In the genomic region with DNA sequence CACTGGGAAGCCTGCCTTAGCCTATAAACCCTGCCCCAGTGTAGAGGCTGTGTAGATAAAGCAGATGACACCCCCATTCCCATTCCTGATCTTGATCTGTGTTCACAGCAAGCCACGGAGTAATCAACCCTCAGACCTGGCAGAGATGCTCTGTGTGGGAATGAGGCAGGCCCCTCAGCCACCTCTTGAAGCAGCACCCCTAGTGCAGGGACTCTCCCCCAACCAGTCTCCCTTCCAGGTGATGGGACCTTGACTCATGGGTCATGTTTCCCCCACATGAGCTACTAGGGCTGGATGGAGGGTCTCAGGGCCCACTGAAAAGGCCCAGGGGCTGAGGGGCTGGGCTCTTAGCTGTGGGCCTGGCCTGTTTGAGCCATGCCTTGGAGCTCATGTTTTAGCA, we compare ENCODE assay signal across 19 cellular contexts. TPM values are rescaled to one million over a fixed set of nuclear protein-coding genes. Genes with fewer than 3 reads are reported as not detected.
DNase-seq lines count a peak whose midpoint lies in the region; ATAC-seq and TF ChIP-seq lines count a peak whose summit lies in the region.
"Had no signal": no experiment of that assay in that cellular context is flagged by ENCODE, and none has a peak within 500 bp of the region (broad histone marks: within the 10 kb centered on the region; RNA-seq: fewer than 3 reads in every experiment).

No MANE protein-coding gene starts in this region.

- H3K27ac Mint-ChIP-seq in activated CD4-positive, alpha-beta T cell treated with anti-CD3 and anti-CD28 coated beads for 36 hours: peak overlapping the region; percentile 48
- H3K27ac Mint-ChIP-seq in chondrocyte (ENCODE audit: unreplicated experiment): no peak overlapping the region
- H3K27ac Mint-ChIP-seq: IgD-negative memory B cell had no signal

- no peak for ATAC-seq in activated CD4-positive, alpha-beta T cell treated with anti-CD3 and anti-CD28 coated beads for 36 hours
- no peak for ATAC-seq in aorta (ENCODE audit: low FRiP score)
- ATAC-seq in HG02623 (IDR thresholded peaks at IDR 0.05; ENCODE audit: unreplicated experiment): no peak
- ATAC-seq: GM12878 had no signal

- H3K27me3 ChIP-seq in left ventricle myocardium inferior (ENCODE audit: low read depth) (no peaks in the 10 kb centered on the region), aorta (ENCODE audit: control insufficient read depth in 1 of 2, insufficient read depth in 2 of 2, low read length in 1 of 2) (no peaks in the 10 kb centered on the region)
- H3K27me3 ChIP-seq: Peyer's patch had no signal

- H3K4me1 Mint-ChIP-seq in activated CD4-positive, alpha-beta T cell treated with anti-CD3 and anti-CD28 coated beads for 36 hours: peaks cover 25% of the 10 kb centered on the region
- peaks cover 11% of the 10 kb centered on the region for H3K4me1 Mint-ChIP-seq in chondrocyte (ENCODE audit: low read depth)
- H3K4me1 Mint-ChIP-seq: IgD-negative memory B cell had no signal

- peaks cover 33% of the 10 kb centered on the region for H3K4me1 ChIP-seq in left ventricle myocardium inferior
- H3K4me1 ChIP-seq in aorta (ENCODE audit: control insufficient read depth in 1 of 2, insufficient read depth in 2 of 2, low read length in 2 of 2): no peaks in the 10 kb centered on the region
- H3K4me1 ChIP-seq: HAP-1, Peyer's patch had no signal

- H3K4me3 ChIP-seq in left ventricle myocardium inferior (no peak overlapping the region), aorta (ENCODE audit: low read length in 2 of 2) (no peak overlapping the region)
- H3K4me3 ChIP-seq: GM12878, GM23248, HAP-1, Peyer's patch had no signal

- no peaks in the 10 kb centered on the region for H3K27me3 Mint-ChIP-seq in activated CD4-positive, alpha-beta T cell treated with anti-CD3 and anti-CD28 coated beads for 36 hours
- no peaks in the 10 kb centered on the region for H3K27me3 Mint-ChIP-seq in chondrocyte (ENCODE audit: low read depth)

- no peak overlapping the region for H3K27ac ChIP-seq in left ventricle myocardium inferior (replicated peaks)
- no peak overlapping the region for H3K27ac ChIP-seq in aorta (ENCODE audit: low read depth in 1 of 2, low read length in 2 of 2)
- H3K27ac ChIP-seq: GM23248, Peyer's patch had no signal

- no peaks in the 10 kb centered on the region for H3K36me3 ChIP-seq in left ventricle myocardium inferior
- H3K36me3 ChIP-seq in aorta (ENCODE audit: control insufficient read depth in 1 of 2, insufficient read depth in 2 of 2, low read length in 1 of 2): no peaks in the 10 kb centered on the region
- H3K36me3 ChIP-seq: HAP-1, Peyer's patch had no signal

- no peak overlapping the region for H3K4me3 Mint-ChIP-seq in activated CD4-positive, alpha-beta T cell treated with anti-CD3 and anti-CD28 coated beads for 36 hours
- no peak overlapping the region for H3K4me3 Mint-ChIP-seq in chondrocyte (ENCODE audit: unreplicated experiment)
- H3K4me3 Mint-ChIP-seq: CD14-positive monocyte, IgD-negative memory B cell had no signal

- no peak for DNase-seq in activated CD4-positive, alpha-beta T cell treated with anti-CD3 and anti-CD28 coated beads for 36 hours
- DNase-seq in activated CD4-positive, alpha-beta T cell treated with anti-CD3 and anti-CD28 coated beads, Interleukin-2, amount 50 U/mL, for 1 hour: no peak
- peak; percentile 63 for DNase-seq in cardiac septum (ENCODE audit: low spot score)
- no peak for DNase-seq in left ventricle myocardium inferior
- DNase-seq in chondrocyte (ENCODE audit: low spot score): peak; percentile 14
- peak; percentile 14 to 23 for DNase-seq in aorta
- DNase-seq in mesenteric fat pad (ENCODE audit: low spot score): no peak
- DNase-seq: 8988T, DMS153, Karpas-422, NCI-H1436, NCI-H2029 treated with DMSO at 0.1 percent for 48 hours, Peyer's patch had no signal

- POLR2A ChIA-PET in activated CD4-positive, alpha-beta T cell treated with anti-CD3 and anti-CD28 coated beads for 36 hours (lab: Charles Lee): no interaction called here

- intact Hi-C loops in activated CD4-positive, alpha-beta T cell treated with anti-CD3 and anti-CD28 coated beads for 36 hours (cut with DNase I, micrococcal nuclease): no loop called here
- intact Hi-C loops in cardiac septum (cut with DNase I) (loop anchor here (5.0 kb wide), 1 partner anchor 82 kb away; no protein-coding TSS in a partner anchor), left ventricle myocardium inferior (cut with micrococcal nuclease) (no loop called here), aorta (cut with DNase I) (no loop called here)

- H3K36me3 Mint-ChIP-seq in activated CD4-positive, alpha-beta T cell treated with anti-CD3 and anti-CD28 coated beads for 36 hours (ENCODE audit: low read depth): peaks cover 6% of the 10 kb centered on the region
- no peaks in the 10 kb centered on the region for H3K36me3 Mint-ChIP-seq in chondrocyte (ENCODE audit: low read depth)
- H3K36me3 Mint-ChIP-seq: IgD-negative memory B cell had no signal

- TF ChIP-seq CTCF in left ventricle myocardium inferior (IDR thresholded peaks at IDR 0.05; ENCODE audit: borderline replicate concordance): no peak
- TF ChIP-seq CTCF in chondrocyte (IDR thresholded peaks at IDR 0.05): no peak

- no peaks in the 10 kb centered on the region for H3K9me3 Mint-ChIP-seq in activated CD4-positive, alpha-beta T cell treated with anti-CD3 and anti-CD28 coated beads for 36 hours (ENCODE audit: low read depth)
- H3K9me3 Mint-ChIP-seq in chondrocyte (ENCODE audit: low read depth): no peaks in the 10 kb centered on the region
- H3K9me3 Mint-ChIP-seq: CD14-positive monocyte, IgD-negative memory B cell had no signal

- CTCF ChIA-PET in activated CD4-positive, alpha-beta T cell treated with anti-CD3 and anti-CD28 coated beads for 36 hours (lab: Charles Lee): interaction anchor here (0.6 to 6.8 kb wide), 12 partner anchors 10 to 1036 kb away, joined by 3 to 78 read pairs (median 4); partner anchors contain the start of genes CISH, DOCK3, HEMK1 and MAPKAPK3

- H3K9me3 ChIP-seq in left ventricle myocardium inferior (replicated peaks): no peaks in the 10 kb centered on the region
- no peaks in the 10 kb centered on the region for H3K9me3 ChIP-seq in aorta (ENCODE audit: control insufficient read depth, low read length)
- H3K9me3 ChIP-seq: HAP-1, Peyer's patch had no signal

- WGBS in aorta, 2 donors: 88 to 89% methylated on average over 1 of the region's 1 CpG

RNA-seq across cellular contexts. Expression of gene DOCK3, which starts 20.5 kb away (rescaled TPM):
- total RNA-seq in activated CD4-positive, alpha-beta T cell treated with anti-CD3 and anti-CD28 coated beads for 36 hours: 1 to 10 TPM; 2.5 to 2.6 TPM
- total RNA-seq in cardiac septum (6.1 TPM), left ventricle myocardium inferior (3.9 TPM), chondrocyte (0.15 to 0.25 TPM (median 0.17 TPM) in 3 replicates), aorta (under 1 TPM; 0.72 to 0.97 TPM), mesenteric fat pad (0.51 TPM)
- polyA plus RNA-seq in aorta: under 1 TPM; 0.31 to 0.38 TPM
- polyA plus RNA-seq: IgD-negative memory B cell had no signal

RNA-seq across cellular contexts. Expression of gene MAPKAPK3, which starts 37.2 kb away (rescaled TPM):
- total RNA-seq in activated CD4-positive, alpha-beta T cell treated with anti-CD3 and anti-CD28 coated beads for 36 hours: 100 to 1,000 TPM; 178 to 218 TPM
- total RNA-seq in cardiac septum (266 TPM), left ventricle myocardium inferior (359 TPM), chondrocyte (13.6 to 21.2 TPM (median 20.9 TPM) in 3 replicates), aorta (10 to 100 TPM; 23.7 to 24.8 TPM), mesenteric fat pad (44.7 TPM)
- 10 to 100 TPM; 13.0 to 18.3 TPM for polyA plus RNA-seq in aorta

RNA-seq across cellular contexts. Expression of gene CISH, which starts 42.6 kb away (rescaled TPM):
- total RNA-seq in activated CD4-positive, alpha-beta T cell treated with anti-CD3 and anti-CD28 coated beads for 36 hours: 100 to 1,000 TPM; 265 to 269 TPM
- total RNA-seq in cardiac septum (21.1 TPM), left ventricle myocardium inferior (16.6 TPM), chondrocyte (0.85 to 1.8 TPM (median 1.8 TPM) in 3 replicates), aorta (10 to 100 TPM in 1 of 2 donors, 1 to 10 TPM in 1; 8.3 to 10.1 TPM), mesenteric fat pad (56.2 TPM)
- 1 to 10 TPM; 1.5 to 3.6 TPM for polyA plus RNA-seq in aorta

Comparison
In these comparisons a context has a peak if more than half of its experiments do, and no peak if none do; other contexts are left out.
1. DNase-seq: peak in cardiac septum (single experiment), chondrocyte (single experiment) and aorta (2 of 2); none in activated CD4-positive, alpha-beta T cell treated with anti-CD3 and anti-CD28 coated beads for 36 hours (single experiment), activated CD4-positive, alpha-beta T cell treated with anti-CD3 and anti-CD28 coated beads, Interleukin-2, amount 50 U/mL, for 1 hour (single experiment), left ventricle myocardium inferior (single experiment) and mesenteric fat pad (single experiment).